ENCODE assay signal across 24 cellular contexts in genomic region chr6:112081569-112081968, GRCh38. TPM values are rescaled to one million over a fixed set of nuclear protein-coding genes. Genes with fewer than 3 reads are reported as not detected.
"Had no signal": no experiment of that assay in that cellular context is flagged by ENCODE, and none has a peak within 500 bp of the region (broad histone marks: within the 10 kb centered on the region; RNA-seq: fewer than 3 reads in every experiment).

No MANE protein-coding gene starts in this region.

- H3K4me3 Mint-ChIP-seq: T-cell had no signal

- DNase-seq: Karpas-422, KG1, MG63, NCI-H1092, NCI-H1417 treated with DMSO at 0.1 percent for 48 hours, NCI-H146, NCI-H1694 treated with DMSO at 0.1 percent for 48 hours, NCI-H1930, NCI-H2081, NCI-H2107, NCI-H226, NCI-H446, NCI-H510A, NCI-H524 treated with DMSO at 0.1 percent for 48 hours, NCI-H774, Right ventricle myocardium superior, RPMI8226, SIG-M5, SW 1271, T-cell had no signal

- H3K4me3 ChIP-seq: MG63, SJSA1 had no signal

- H3K9me3 ChIP-seq: MG63, SJSA1, SK-N-SH had no signal

- ATAC-seq: T-cell had no signal

- H3K27me3 Mint-ChIP-seq: T-cell had no signal

- H3K9me3 Mint-ChIP-seq: T-cell had no signal

- H3K4me2 ChIP-seq: SK-N-SH had no signal

- H3K27ac ChIP-seq: SJSA1 had no signal

- H3K27ac Mint-ChIP-seq: T-cell had no signal

- FAIRE-seq: RCC 7860 had no signal

- H3K4me1 ChIP-seq: SJSA1 had no signal

- H3K27me3 ChIP-seq: MG63, SJSA1 had no signal

- H3K9ac ChIP-seq: SK-N-SH had no signal

RNA-seq across cellular contexts. Expression of gene CCN6, which starts 27.7 kb away (rescaled TPM):
- total RNA-seq: HT1080, Right ventricle myocardium superior, SJSA1, T-cell had no signal
- polyA plus RNA-seq: SK-N-SH had no signal
